ENCODE assay signal across 8 cellular contexts in the genomic region with DNA sequence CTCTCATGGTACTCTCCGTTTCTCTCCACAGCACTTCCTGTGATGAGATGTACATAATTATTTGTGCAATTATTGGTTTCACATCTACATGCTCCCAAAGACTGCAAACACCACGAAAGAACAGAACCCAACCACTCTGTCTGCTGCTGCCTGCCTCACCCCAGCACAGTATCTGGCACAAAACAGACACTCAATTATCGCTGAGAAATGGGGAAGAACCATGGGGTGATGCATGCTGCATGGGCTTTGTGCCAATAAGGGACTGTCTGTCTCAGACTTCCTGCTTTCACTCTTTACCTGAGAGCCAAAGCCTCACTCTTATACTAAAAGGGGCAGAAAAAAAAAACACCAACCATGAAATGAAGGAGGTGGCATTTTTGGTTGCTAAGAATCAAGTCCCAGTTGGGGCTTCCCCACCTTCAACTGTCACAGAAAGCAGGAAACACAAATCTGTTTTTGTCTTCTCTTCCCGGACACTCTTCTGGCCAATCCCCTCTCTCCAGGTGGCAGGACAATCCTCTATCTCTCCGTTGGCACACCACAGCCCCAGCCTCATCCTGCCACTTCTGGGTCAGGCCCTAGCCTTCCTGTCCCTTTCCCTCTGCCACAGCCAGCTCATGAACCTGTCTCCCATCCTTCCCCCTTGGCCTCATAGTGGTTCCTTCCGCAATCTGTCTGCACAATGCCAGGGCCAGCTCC.
DNase-seq lines count a peak whose midpoint lies in the region; ATAC-seq lines count a peak whose summit lies in the region.

No MANE protein-coding gene starts in this region.

- no peak overlapping the region; the same call in 1 of the 2 replicates for H3K9ac ChIP-seq in BLaER1

- H4K20me1 ChIP-seq in BLaER1 = no peaks in the 10 kb centered on the region

- no peaks in the 10 kb centered on the region for H3K36me3 ChIP-seq in BLaER1

- H3K4me1 ChIP-seq in BLaER1 = peaks cover 42% of the 10 kb centered on the region

- peak; percentile 77 for ATAC-seq in GM19455 (IDR thresholded peaks at IDR 0.05; ENCODE audit: unreplicated experiment)
- peak; percentile 79 for ATAC-seq in HG03565 (IDR thresholded peaks at IDR 0.05; ENCODE audit: unreplicated experiment)

- no peaks in the 10 kb centered on the region for H3K9me3 ChIP-seq in BLaER1

- DNase-seq in activated CD4-positive, CD25-positive, alpha-beta regulatory T cell treated with anti-CD3 and anti-CD28 coated beads, Interleukin-2, amount 50 U/mL, for 72 hours = peak; percentile 52
- DNase-seq in effector CD4-positive, alpha-beta T cell = peak; percentile 70
- DNase-seq in stimulated activated CD4-positive, alpha-beta T cell treated with anti-CD3 and anti-CD28 coated beads, Interleukin-2, amount 100 ng/mL, for 48 hours = peak; percentile 51 to 60
- no peak for DNase-seq in AG08395 (ENCODE audit: low spot score)
- DNase-seq in retina = no peak

- H3K27ac ChIP-seq in BLaER1 = peak overlapping the region; percentile 67

- no peaks in the 10 kb centered on the region for H3K27me3 ChIP-seq in BLaER1

- 0 out of 2 replicates have a peak overlapping the region, but pooled peaks have one; percentile 16 for H3K4me3 ChIP-seq in BLaER1

- peak overlapping the region; percentile 87 for H3K4me2 ChIP-seq in BLaER1

Comparison
In these comparisons a context has a peak if more than half of its experiments do, and no peak if none do; other contexts are left out.
1. DNase-seq: peak in activated CD4-positive, CD25-positive, alpha-beta regulatory T cell treated with anti-CD3 and anti-CD28 coated beads, Interleukin-2, amount 50 U/mL, for 72 hours (single experiment), effector CD4-positive, alpha-beta T cell (single experiment) and stimulated activated CD4-positive, alpha-beta T cell treated with anti-CD3 and anti-CD28 coated beads, Interleukin-2, amount 100 ng/mL, for 48 hours (2 of 2); none in AG08395 (single experiment) and retina (single experiment).